In genomic region chr9:128118472-128118857, GRCh38 we compare ENCODE assay signal across 26 cellular contexts. TPM values are rescaled to one million over a fixed set of nuclear protein-coding genes. Genes with fewer than 3 reads are reported as not detected.
DNase-seq lines count a peak whose midpoint lies in the region; ATAC-seq and TF ChIP-seq lines count a peak whose summit lies in the region.
"Had no signal": no experiment of that assay in that cellular context is flagged by ENCODE, and none has a peak within 500 bp of the region (broad histone marks: within the 10 kb centered on the region; RNA-seq: fewer than 3 reads in every experiment).

No MANE protein-coding gene starts in this region.

- H3K36me3 ChIP-seq in RWPE2 (ENCODE audit: low read depth) (no peaks in the 10 kb centered on the region), hepatocyte (replicated peaks; ENCODE audit: insufficient read depth, low read depth) (no peaks in the 10 kb centered on the region), H7 (replicated peaks; ENCODE audit: control insufficient read depth, insufficient read depth, low read length) (peaks cover 11% of the 10 kb centered on the region)

- no peaks in the 10 kb centered on the region for H4K20me1 ChIP-seq in hepatocyte (ENCODE audit: insufficient read depth, poor library complexity, severe bottlenecking)

- TF ChIP-seq CTCF in RWPE2 (IDR thresholded peaks at IDR 0.05; ENCODE audit: poor library complexity, severe bottlenecking): no peak
- no peak for TF ChIP-seq CTCF in hepatocyte (IDR thresholded peaks at IDR 0.05; ENCODE audit: poor library complexity)

- no peak overlapping the region for H2AFZ ChIP-seq in hepatocyte

- no peaks in the 10 kb centered on the region for H3K27me3 Mint-ChIP-seq in activated T-cell treated with anti-CD3 and anti-CD28 coated beads, Interleukin-2, amount 50 U/mL, for 4 hours (ENCODE audit: low read depth)

- H3K4me3 ChIP-seq in RWPE2 (ENCODE audit: severe bottlenecking) (no peak overlapping the region), hepatocyte (no peak overlapping the region), H7 (ENCODE audit: insufficient read depth, low read depth, low read length) (no peak overlapping the region)
- H3K4me3 ChIP-seq: lower lobe of right lung, Peyer's patch, stomach, tibial nerve had no signal

- H3K4me1 ChIP-seq in RWPE2 (ENCODE audit: insufficient read depth, poor library complexity, severe bottlenecking) (no peaks in the 10 kb centered on the region), hepatocyte (ENCODE audit: insufficient read depth) (peaks cover 18% of the 10 kb centered on the region)

- peaks cover 6% of the 10 kb centered on the region for H3K36me3 Mint-ChIP-seq in activated T-cell treated with anti-CD3 and anti-CD28 coated beads, Interleukin-2, amount 50 U/mL, for 4 hours (ENCODE audit: insufficient read depth)
- H3K36me3 Mint-ChIP-seq in stimulated activated effector memory CD8-positive, alpha-beta T cell treated with anti-CD3 and anti-CD28 coated beads, Interleukin-12 subunit alpha, Interleukin-12 subunit beta, amount 100 ng/mL, for 72 hours: peaks cover 45% of the 10 kb centered on the region

- no peak for DNase-seq in activated T-cell treated with anti-CD3 and anti-CD28 coated beads, Interleukin-2, amount 50 U/mL, for 4 hours
- DNase-seq in activated T-cell treated with anti-CD3 and anti-CD28 coated beads for 4 hours (no peak), RWPE2 (ENCODE audit: low spot score) (no peak), hepatocyte (ENCODE audit: low spot score) (no peak), hypothalamus (lab: John Stamatoyannopoulos, UW) (no peak), H7 (no peak), AML-193 (lab: John Stamatoyannopoulos, UW) (no peak)
- no peak for DNase-seq in stimulated activated effector memory CD8-positive, alpha-beta T cell treated with anti-CD3 and anti-CD28 coated beads, Interleukin-12 subunit alpha, Interleukin-12 subunit beta, amount 100 ng/mL, for 72 hours (ENCODE audit: low spot score in 2 of 2)
- DNase-seq: activated naive CD4-positive, alpha-beta T cell treated with anti-CD3 and anti-CD28 coated beads, Interleukin-2, amount 50 U/mL, for 16 hours; activated T-cell treated with anti-CD3 and anti-CD28 coated beads, Interleukin-2, amount 50 U/mL, for 72 hours; DMS79; effector CD4-positive, alpha-beta T cell; foreskin melanocyte; NCI-H1105; NCI-H2081; NCI-H446; NK-92 treated with Interleukin-12 subunit alpha and Interleukin-12 subunit beta, amount 100 ng/mL, for 24 hours; stimulated activated CD4-positive, alpha-beta T cell treated with anti-CD3 and anti-CD28 coated beads, Interleukin-4, amount 100 ng/mL, for 4 hours had no signal

- peaks cover 9% of the 10 kb centered on the region for H3K4me1 Mint-ChIP-seq in activated T-cell treated with anti-CD3 and anti-CD28 coated beads, Interleukin-2, amount 50 U/mL, for 4 hours (ENCODE audit: low read depth)
- peaks cover 14% of the 10 kb centered on the region for H3K4me1 Mint-ChIP-seq in stimulated activated effector memory CD8-positive, alpha-beta T cell treated with anti-CD3 and anti-CD28 coated beads, Interleukin-12 subunit alpha, Interleukin-12 subunit beta, amount 100 ng/mL, for 72 hours

- H3K9me3 Mint-ChIP-seq in activated T-cell treated with anti-CD3 and anti-CD28 coated beads, Interleukin-2, amount 50 U/mL, for 4 hours: no peaks in the 10 kb centered on the region
- no peaks in the 10 kb centered on the region for H3K9me3 Mint-ChIP-seq in stimulated activated effector memory CD8-positive, alpha-beta T cell treated with anti-CD3 and anti-CD28 coated beads, Interleukin-12 subunit alpha, Interleukin-12 subunit beta, amount 100 ng/mL, for 72 hours
- H3K9me3 Mint-ChIP-seq: activated T-cell treated with anti-CD3 and anti-CD28 coated beads, Interleukin-2, amount 50 U/mL, for 72 hours; T-helper 1 cell treated with Interleukin-12 subunit alpha and Interleukin-12 subunit beta and Interleukin-4 antibody, amounts not matched to agents 30 μg/mL and 1 μg/mL, for 36 hours had no signal

- 86% methylated on average over 2 of the region's 3 CpGs for WGBS in hepatocyte (ENCODE audit: low lambda C conversion rate, missing lambda C conversion rate)

- H3K27me3 ChIP-seq in RWPE2 (ENCODE audit: insufficient read depth, poor library complexity, severe bottlenecking) (no peaks in the 10 kb centered on the region), hepatocyte (no peaks in the 10 kb centered on the region), H7 (ENCODE audit: control insufficient read depth, insufficient read depth, low read length) (no peaks in the 10 kb centered on the region)
- H3K27me3 ChIP-seq: Peyer's patch, stomach, tibial nerve had no signal

- peaks cover 3% of the 10 kb centered on the region for H3K79me2 ChIP-seq in hepatocyte

- peak overlapping the region; percentile 26 for H3K4me3 Mint-ChIP-seq in activated T-cell treated with anti-CD3 and anti-CD28 coated beads, Interleukin-2, amount 50 U/mL, for 4 hours
- no peak overlapping the region for H3K4me3 Mint-ChIP-seq in stimulated activated effector memory CD8-positive, alpha-beta T cell treated with anti-CD3 and anti-CD28 coated beads, Interleukin-12 subunit alpha, Interleukin-12 subunit beta, amount 100 ng/mL, for 72 hours
- H3K4me3 Mint-ChIP-seq: T-helper 1 cell treated with Interleukin-12 subunit alpha and Interleukin-12 subunit beta and Interleukin-4 antibody, amounts not matched to agents 30 μg/mL and 1 μg/mL, for 36 hours had no signal

- H3K4me2 ChIP-seq in hepatocyte: peak overlapping the region; percentile 39

- ATAC-seq in activated T-cell treated with anti-CD3 and anti-CD28 coated beads, Interleukin-2, amount 50 U/mL, for 4 hours: no peak
- ATAC-seq in RWPE2 (ENCODE audit: low read depth): 0 out of 3 replicates have a peak, but pooled peaks have one; percentile 17
- ATAC-seq in stimulated activated effector memory CD8-positive, alpha-beta T cell treated with anti-CD3 and anti-CD28 coated beads, Interleukin-12 subunit alpha, Interleukin-12 subunit beta, amount 100 ng/mL, for 72 hours: no peak

- H3K27ac ChIP-seq in RWPE2 (ENCODE audit: poor library complexity, severe bottlenecking): no peak overlapping the region
- H3K27ac ChIP-seq in hepatocyte: no peak overlapping the region
- H3K27ac ChIP-seq: lower lobe of right lung had no signal

- H3K27ac Mint-ChIP-seq in stimulated activated effector memory CD8-positive, alpha-beta T cell treated with anti-CD3 and anti-CD28 coated beads, Interleukin-12 subunit alpha, Interleukin-12 subunit beta, amount 100 ng/mL, for 72 hours: peak overlapping the region; percentile 45
- H3K27ac Mint-ChIP-seq: activated T-cell treated with anti-CD3 and anti-CD28 coated beads, Interleukin-2, amount 50 U/mL, for 72 hours; T-helper 1 cell treated with Interleukin-12 subunit alpha and Interleukin-12 subunit beta and Interleukin-4 antibody, amounts not matched to agents 30 μg/mL and 1 μg/mL, for 36 hours had no signal

- H3K9me3 ChIP-seq in RWPE2 (ENCODE audit: severe bottlenecking) (no peaks in the 10 kb centered on the region), hepatocyte (ENCODE audit: low read depth) (no peaks in the 10 kb centered on the region)
- H3K9me3 ChIP-seq: lower lobe of right lung, Peyer's patch, stomach, tibial nerve had no signal

- no peaks in the 10 kb centered on the region for H3K9me2 ChIP-seq in hepatocyte (replicated peaks; ENCODE audit: insufficient read depth)

RNA-seq across cellular contexts. Expression of gene PTGES2, which starts 9.1 kb away (rescaled TPM):
- 100 to 1,000 TPM; 123 to 132 (median 123) TPM for total RNA-seq in activated T-cell treated with anti-CD3 and anti-CD28 coated beads, Interleukin-2, amount 50 U/mL, for 4 hours
- 29.4 and 36.5 TPM in 2 replicates for total RNA-seq in hepatocyte
- polyA plus RNA-seq in hepatocyte: 68.1 and 81.7 TPM in 2 replicates
- total RNA-seq in H7 (2014; rRNA removed; shearing (Covaris generic)): 143 and 197 TPM in 2 replicates

RNA-seq across cellular contexts. Expression of gene LCN2, which starts 30.8 kb away (rescaled TPM):
- not detected for total RNA-seq in activated T-cell treated with anti-CD3 and anti-CD28 coated beads, Interleukin-2, amount 50 U/mL, for 4 hours
- total RNA-seq in hepatocyte: 5.3 and 14.3 TPM in 2 replicates
- polyA plus RNA-seq in hepatocyte: 5.6 and 12.8 TPM in 2 replicates
- total RNA-seq in H7 (2014; rRNA removed; shearing (Covaris generic)): 1.4 TPM in 1 of 2 replicates, not detected in the other
- total RNA-seq: activated CD8-positive, alpha-beta memory T cell treated with anti-CD3 and anti-CD28 coated beads for 36 hours; activated T-cell treated with anti-CD3 and anti-CD28 coated beads, Interleukin-2, amount 50 U/mL, for 72 hours; SK-MEL-5; tibial nerve had no signal
- polyA plus RNA-seq: BJ had no signal

RNA-seq across cellular contexts. Expression of gene BBLN, which starts 41.6 kb away (rescaled TPM):
- total RNA-seq in activated T-cell treated with anti-CD3 and anti-CD28 coated beads, Interleukin-2, amount 50 U/mL, for 4 hours: 10 to 100 TPM; 71.0 to 72.7 (median 71.6) TPM
- total RNA-seq in hepatocyte: 88.1 and 102 TPM in 2 replicates
- 86.6 and 92.6 TPM in 2 replicates for polyA plus RNA-seq in hepatocyte
- total RNA-seq in H7 (2014; rRNA removed; shearing (Covaris generic)): 121 and 130 TPM in 2 replicates

RNA-seq across cellular contexts. Expression of gene SLC25A25, which starts 50.4 kb away (rescaled TPM):
- total RNA-seq in activated T-cell treated with anti-CD3 and anti-CD28 coated beads, Interleukin-2, amount 50 U/mL, for 4 hours: 10 to 100 TPM; 13.9 to 16.3 (median 15.6) TPM
- 52.4 and 62.3 TPM in 2 replicates for total RNA-seq in hepatocyte
- polyA plus RNA-seq in hepatocyte: 40.1 and 51.0 TPM in 2 replicates
- 23.1 and 23.7 TPM in 2 replicates for total RNA-seq in H7 (2014; rRNA removed; shearing (Covaris generic))

RNA-seq across cellular contexts. Expression of gene NAIF1, which starts 51.3 kb away (rescaled TPM):
- 10 to 100 TPM in 1 of 3 donors, 1 to 10 TPM in 2; 9.5 to 11.2 (median 9.7) TPM for total RNA-seq in activated T-cell treated with anti-CD3 and anti-CD28 coated beads, Interleukin-2, amount 50 U/mL, for 4 hours
- 9.6 and 10.3 TPM in 2 replicates for total RNA-seq in hepatocyte
- 7.0 and 8.0 TPM in 2 replicates for polyA plus RNA-seq in hepatocyte
- total RNA-seq in H7 (2014; rRNA removed; shearing (Covaris generic)): 10.3 and 12.3 TPM in 2 replicates
